Comparison of ENCODE assay signal across 23 cellular contexts in the genomic region with DNA sequence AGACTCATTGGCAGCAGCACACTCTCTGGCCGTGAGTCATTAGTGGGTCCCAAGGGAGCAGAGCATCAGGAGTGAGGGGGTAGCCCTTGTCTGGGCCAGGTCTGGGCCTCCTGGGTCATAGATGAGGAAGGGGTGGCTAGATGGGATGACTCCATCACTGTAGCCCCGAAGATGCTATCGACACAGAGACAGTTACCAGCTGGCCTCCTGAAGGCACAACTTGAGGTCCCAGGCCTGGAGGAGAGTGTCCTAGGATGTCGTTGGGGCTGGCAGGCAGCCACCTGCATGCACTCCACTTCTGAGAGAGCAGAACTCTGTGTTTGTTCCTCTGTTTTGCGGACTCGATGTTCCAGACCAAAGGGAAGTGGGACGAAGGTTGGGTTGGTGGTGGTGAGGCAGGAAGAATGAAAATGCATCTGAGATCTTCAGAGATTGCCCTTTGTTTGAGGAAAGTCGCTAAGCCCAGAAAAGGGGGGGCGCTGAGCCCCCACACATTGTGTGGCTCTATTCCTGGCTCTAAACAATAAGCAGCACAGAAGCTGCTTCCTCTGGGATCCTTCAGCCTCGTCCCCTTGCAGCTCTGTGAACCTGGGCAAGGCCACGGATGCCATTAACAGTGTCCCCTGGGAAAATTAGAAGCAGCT. TPM values are rescaled to one million over a fixed set of nuclear protein-coding genes. Genes with fewer than 3 reads are reported as not detected.
A peak's percentile ranks its signal among the peaks of the same experiment; 100 is the strongest.
DNase-seq lines count a peak whose midpoint lies in the region; ATAC-seq and TF ChIP-seq lines count a peak whose summit lies in the region.
"Had no signal": no experiment of that assay in that cellular context is flagged by ENCODE, and none has a peak within 500 bp of the region (broad histone marks: within the 10 kb centered on the region; RNA-seq: fewer than 3 reads in every experiment).

No MANE protein-coding gene starts in this region.

- intact Hi-C loops in Panc1 (cut with micrococcal nuclease; ENCODE audit: unreplicated experiment), result loop anchor here (5.0 kb wide), 2 partner anchors 118 to 177 kb away; no protein-coding TSS in a partner anchor
- intact Hi-C loops in left ventricle myocardium inferior (cut with micrococcal nuclease), result no loop called here
- intact Hi-C loops in spleen (cut with DNase I; ENCODE audit: low total_unique reads), result no loop called here
- intact Hi-C loops in left colon (cut with DNase I, micrococcal nuclease), result no loop called here

- H3K27me3 ChIP-seq in Panc1 (ENCODE audit: control insufficient read depth, insufficient read depth, low read length) (peaks cover 2% of the 10 kb centered on the region; the same call in 1 of the 2 replicates), left ventricle myocardium inferior (ENCODE audit: low read depth) (peaks cover 81% of the 10 kb centered on the region), spleen (replicated peaks in 1 of 7) (peaks cover 0 to 88% (median 7%) of the 10 kb centered on the region in 7 donors)

- no peaks in the 10 kb centered on the region for H3K36me3 ChIP-seq in Panc1 (ENCODE audit: control insufficient read depth, insufficient read depth, low read length)
- no peaks in the 10 kb centered on the region for H3K36me3 ChIP-seq in left ventricle myocardium inferior
- H3K36me3 ChIP-seq in spleen, result peaks cover 0 to 7% (median 0%) of the 10 kb centered on the region in 6 donors
- H3K36me3 ChIP-seq: BE2C, esophagus squamous epithelium, HAP-1, left lung had no signal

- H3K4me1 ChIP-seq in Panc1 (ENCODE audit: control insufficient read depth, insufficient read depth, low read length) (peaks cover 23% of the 10 kb centered on the region), left ventricle myocardium inferior (peaks cover 14% of the 10 kb centered on the region), spleen (peaks cover 0 to 36% (median 0%) of the 10 kb centered on the region in 6 donors)
- H3K4me1 ChIP-seq: BE2C, esophagus squamous epithelium, HAP-1, left lung had no signal

- CTCF ChIA-PET in Panc1 (lab: Charles Lee), result no interaction called here
- CTCF ChIA-PET in GM10248 (lab: Yijun Ruan, JAX), result no interaction called here

- H3K4me3 ChIP-seq in GM12865 (ENCODE audit: low read depth, low read length) (no peak overlapping the region), Panc1 (ENCODE audit: low read depth in 2 of 2, low read length in 2 of 2) (peak overlapping the region; percentile 11 to 14; a peak in 1 of 4 replicates), left ventricle myocardium inferior (peak overlapping the region; percentile 64), spleen (no peak overlapping the region)
- H3K4me3 ChIP-seq: HAP-1, left lung had no signal

- POLR2A ChIA-PET in Panc1 (lab: Charles Lee) (no interaction called here), GM10248 (lab: Yijun Ruan, JAX) (no interaction called here)

- peak overlapping the region; percentile 70 for H3K27ac ChIP-seq in Panc1 (ENCODE audit: low read length)
- H3K27ac ChIP-seq in left ventricle myocardium inferior (replicated peaks), result peak overlapping the region; percentile 92
- H3K27ac ChIP-seq in spleen, result peak overlapping the region in 4 of 8 donors; percentile 17 to 31 (median 24)

- H3K9me3 ChIP-seq in Panc1 (ENCODE audit: control insufficient read depth, insufficient read depth, low read depth, low read length) (no peaks in the 10 kb centered on the region), left ventricle myocardium inferior (replicated peaks) (no peaks in the 10 kb centered on the region), spleen (no peaks in the 10 kb centered on the region)
- H3K9me3 ChIP-seq: BE2C, esophagus squamous epithelium, HAP-1, left lung had no signal

- ATAC-seq in Panc1, result peak; percentile 26
- ATAC-seq in left colon, result no peak
- ATAC-seq: left lung, natural killer cell, SK-N-SH treated with all-trans-retinoic acid at 6 μM for 48 hours had no signal

- in situ Hi-C loops in Panc1 (cut with HindIII; ENCODE audit: low pct_unique_long_range_greater_than_20kb, low sequenced_read_pairs), result no loop called here

- no TSS peak for BruUV-seq in Panc1 (replicated peaks; lab: Mats Ljungman, UMichigan)

- WGBS in spleen, 5 donors, result 29 to 34% (median 32%) methylated on average over 10 to 11 of the region's 11 CpGs

- no peak for TF ChIP-seq CTCF in GM12865 (IDR thresholded peaks at IDR 0.05; ENCODE audit: insufficient read depth, low read depth, low read length, missing control alignments)
- TF ChIP-seq CTCF in Panc1 (IDR thresholded peaks at IDR 0.05), result no peak
- no peak for TF ChIP-seq CTCF in left ventricle myocardium inferior (IDR thresholded peaks at IDR 0.05; ENCODE audit: borderline replicate concordance)
- no peak for TF ChIP-seq CTCF in spleen (IDR thresholded peaks at IDR 0.05 in 8 of 11, conservative IDR thresholded peaks at IDR 0.05 in 3 of 11)
- no peak for TF ChIP-seq CTCF in GM10248 (IDR thresholded peaks at IDR 0.05; ENCODE audit: control extremely low read depth, extremely low read depth, low read depth, missing control alignments)

- TF ChIP-seq POLR2A in spleen (IDR thresholded peaks at IDR 0.05), result no peak

- DNase-seq in GM12865 (ENCODE audit: low read depth) (peak; percentile 17), Panc1 (ENCODE audit: low read depth, low spot score) (no peak), left ventricle myocardium inferior (peak; percentile 53), spleen (peak; percentile 38), left colon (no peak), SHP77 (lab: John Stamatoyannopoulos, UW) (no peak), GM10248 (ENCODE audit: extremely low spot score) (no peak), T1000 (lab: John Stamatoyannopoulos, UW) (no peak)
- DNase-seq: BE2C; DND-41; esophagus squamous epithelium; hypothalamus; KG1; left lung; natural killer cell; NCI-H1436 treated with DMSO at 0.1 percent for 48 hours; stimulated activated CD8-positive, alpha-beta memory T cell treated with anti-CD3 and anti-CD28 coated beads, Interleukin-4, amount 100 ng/mL, for 48 hours; trophoblast cell had no signal

RNA-seq across cellular contexts. Expression of a gene that starts 4.7 kb away (rescaled TPM):
- total RNA-seq in Panc1 (2021; ENCODE audit: unreplicated experiment) (37.5 TPM), left ventricle myocardium inferior (38.5 TPM), spleen (100 to 1,000 TPM in 1 of 7 donors, 10 to 100 TPM in 6; 41.6 to 123 (median 86.3) TPM), left colon (1 to 10 TPM; 4.1 to 4.9 TPM)
- polyA plus RNA-seq in Panc1 (2012; ENCODE audit: insufficient read length), result 23.5 TPM
- polyA plus RNA-seq in spleen, result 10 to 100 TPM; 17.2 to 91.1 (median 32.6) TPM
- total RNA-seq: activated CD8-positive, alpha-beta memory T cell treated with anti-CD3 and anti-CD28 coated beads for 36 hours; astrocyte; renal cortical epithelial cell had no signal

RNA-seq across cellular contexts. Expression of a gene that starts 56.1 kb away (rescaled TPM):
- total RNA-seq in Panc1 (2021; ENCODE audit: unreplicated experiment) (not detected), left ventricle myocardium inferior (not detected), spleen (1 to 10 TPM in 3 of 7 donors, under 1 TPM in 2, not detected in 2; 0.37 to 2.4 (median 1.0) TPM), left colon (100 to 1,000 TPM in 1 of 2 donors, 10 to 100 TPM in 1; 20.5 to 130 TPM)
- polyA plus RNA-seq in Panc1 (2012; ENCODE audit: insufficient read length), result not detected
- polyA plus RNA-seq in spleen, result under 1 TPM; 0.09 to 0.13 (median 0.13) TPM
- total RNA-seq: activated CD8-positive, alpha-beta memory T cell treated with anti-CD3 and anti-CD28 coated beads for 36 hours; astrocyte; esophagus squamous epithelium; natural killer cell; renal cortical epithelial cell had no signal

Comparison
In these comparisons a context has a peak if more than half of its experiments do, and no peak if none do; other contexts are left out.
1. DNase-seq: peak in GM12865 (single experiment), left ventricle myocardium inferior (single experiment) and spleen (single experiment); none in Panc1 (single experiment), left colon (0 of 2), SHP77 (0 of 2), GM10248 (single experiment) and T1000 (single experiment).
2. H3K4me3 ChIP-seq: peak in Panc1 (2 of 2) and left ventricle myocardium inferior (single experiment); none in GM12865 (single experiment) and spleen (0 of 8).
3. RNA of a gene that starts 56.1 kb away (total RNA-seq): 20.5 to 130 TPM in left colon; 0.37 to 2.4 TPM in spleen, not detected in Panc1 (single experiment) and not detected in left ventricle myocardium inferior (single experiment); every median in the first group is over 4 times any median in the second.